ENCODE assay signal across 20 cellular contexts in genomic region chr7:47384755-47385475, GRCh38.
"Had no signal": no experiment of that assay in that cellular context is flagged by ENCODE, and none has a peak within 500 bp of the region (broad histone marks: within the 10 kb centered on the region; RNA-seq: fewer than 3 reads in every experiment).

No MANE protein-coding gene starts in this region.

- ATAC-seq: activated CD8-positive, alpha-beta memory T cell treated with anti-CD3 and anti-CD28 coated beads, Interleukin-2, amount 10 ng/mL, durations not matched to agents 7 days and 5 days; body of pancreas; left ventricle myocardium superior; naive thymus-derived CD8-positive, alpha-beta T cell had no signal

- H3K9me3 ChIP-seq: body of pancreas, right atrium auricular region, stomach, thoracic aorta had no signal

- H3K36me3 ChIP-seq: right atrium auricular region had no signal

- H3K4me3 ChIP-seq: body of pancreas, dorsolateral prefrontal cortex, right atrium auricular region, stomach, thoracic aorta had no signal

- H3K36me3 Mint-ChIP-seq: activated CD8-positive, alpha-beta memory T cell treated with anti-CD3 and anti-CD28 coated beads, Interleukin-2, amount 10 ng/mL, durations not matched to agents 7 days and 5 days; activated naive CD8-positive, alpha-beta T cell treated with anti-CD3 and anti-CD28 coated beads, Interleukin-2, amount 10 ng/mL, durations not matched to agents 7 days and 5 days; naive thymus-derived CD8-positive, alpha-beta T cell had no signal

- H3K27ac Mint-ChIP-seq: activated CD4-positive, alpha-beta memory T cell treated with anti-CD3 and anti-CD28 coated beads, Interleukin-2, amount 10 ng/mL, durations not matched to agents 7 days and 5 days; activated CD8-positive, alpha-beta memory T cell treated with anti-CD3 and anti-CD28 coated beads, Interleukin-2, amount 10 ng/mL, durations not matched to agents 7 days and 5 days; activated naive CD8-positive, alpha-beta T cell treated with anti-CD3 and anti-CD28 coated beads, Interleukin-2, amount 10 ng/mL, durations not matched to agents 7 days and 5 days had no signal

- DNase-seq: activated CD4-positive, alpha-beta memory T cell treated with anti-CD3 and anti-CD28 coated beads, Interleukin-2, amount 10 ng/mL, durations not matched to agents 7 days and 5 days; activated CD4-positive, alpha-beta T cell treated with anti-CD3 and anti-CD28 coated beads for 48 hours; activated CD4-positive, CD25-positive, alpha-beta regulatory T cell; activated CD8-positive, alpha-beta memory T cell treated with anti-CD3 and anti-CD28 coated beads, Interleukin-2, amount 10 ng/mL, durations not matched to agents 7 days and 5 days; activated naive CD4-positive, alpha-beta T cell treated with Interleukin-2 at 50 U/mL for 16 hours; activated naive CD8-positive, alpha-beta T cell treated with anti-CD3 and anti-CD28 coated beads, Interleukin-2, amount 10 ng/mL, durations not matched to agents 7 days and 5 days; caudate nucleus; left ventricle myocardium superior; mesendoderm; naive thymus-derived CD8-positive, alpha-beta T cell; nucleus accumbens; stimulated activated CD4-positive, alpha-beta T cell treated with anti-CD3 and anti-CD28 coated beads, Interleukin-4, amount 100 ng/mL, for 1 hour had no signal

- H3K9me3 Mint-ChIP-seq: activated CD4-positive, alpha-beta memory T cell treated with anti-CD3 and anti-CD28 coated beads, Interleukin-2, amount 10 ng/mL, durations not matched to agents 7 days and 5 days; activated naive CD8-positive, alpha-beta T cell treated with anti-CD3 and anti-CD28 coated beads, Interleukin-2, amount 10 ng/mL, durations not matched to agents 7 days and 5 days had no signal

- H3K27ac ChIP-seq: dorsolateral prefrontal cortex, right atrium auricular region, thoracic aorta had no signal

- H3K4me3 Mint-ChIP-seq: activated CD4-positive, alpha-beta memory T cell treated with anti-CD3 and anti-CD28 coated beads, Interleukin-2, amount 10 ng/mL, durations not matched to agents 7 days and 5 days; activated CD8-positive, alpha-beta memory T cell treated with anti-CD3 and anti-CD28 coated beads, Interleukin-2, amount 10 ng/mL, durations not matched to agents 7 days and 5 days; activated naive CD8-positive, alpha-beta T cell treated with anti-CD3 and anti-CD28 coated beads, Interleukin-2, amount 10 ng/mL, durations not matched to agents 7 days and 5 days; naive thymus-derived CD8-positive, alpha-beta T cell had no signal

- H3K27me3 Mint-ChIP-seq: activated CD4-positive, alpha-beta memory T cell treated with anti-CD3 and anti-CD28 coated beads, Interleukin-2, amount 10 ng/mL, durations not matched to agents 7 days and 5 days; activated CD8-positive, alpha-beta memory T cell treated with anti-CD3 and anti-CD28 coated beads, Interleukin-2, amount 10 ng/mL, durations not matched to agents 7 days and 5 days had no signal

- FAIRE-seq: colon, small intestine, TTC549 had no signal

- H3K4me1 Mint-ChIP-seq: activated CD4-positive, alpha-beta memory T cell treated with anti-CD3 and anti-CD28 coated beads, Interleukin-2, amount 10 ng/mL, durations not matched to agents 7 days and 5 days; activated CD8-positive, alpha-beta memory T cell treated with anti-CD3 and anti-CD28 coated beads, Interleukin-2, amount 10 ng/mL, durations not matched to agents 7 days and 5 days; activated naive CD8-positive, alpha-beta T cell treated with anti-CD3 and anti-CD28 coated beads, Interleukin-2, amount 10 ng/mL, durations not matched to agents 7 days and 5 days had no signal

- H3K27me3 ChIP-seq: body of pancreas, right atrium auricular region, stomach had no signal
